Comparison of ENCODE assay signal across 9 cellular contexts in genomic region chr7:22853138-22853537, GRCh38. TPM values are rescaled to one million over a fixed set of nuclear protein-coding genes. Genes with fewer than 3 reads are reported as not detected.
DNase-seq lines count a peak whose midpoint lies in the region; ATAC-seq and TF ChIP-seq lines count a peak whose summit lies in the region.
"Had no signal": no experiment of that assay in that cellular context is flagged by ENCODE, and none has a peak within 500 bp of the region (broad histone marks: within the 10 kb centered on the region; RNA-seq: fewer than 3 reads in every experiment).

No MANE protein-coding gene starts in this region.

- DNase-seq in T-helper 1 cell (no peak), endodermal cell (peak; percentile 65), sigmoid colon (no peak), activated gamma-delta T cell (lab: John Stamatoyannopoulos, UW) (no peak), midbrain (lab: John Stamatoyannopoulos, UW) (no peak)

- no peaks in the 10 kb centered on the region for H3K9me3 Mint-ChIP-seq in T-helper 1 cell treated with Interleukin-12 subunit alpha and Interleukin-12 subunit beta and Interleukin-4 antibody, amounts not matched to agents 30 μg/mL and 1 μg/mL, for 36 hours
- no peaks in the 10 kb centered on the region for H3K9me3 Mint-ChIP-seq in endodermal cell

- no peak for ATAC-seq in HG02588 (IDR thresholded peaks at IDR 0.05; ENCODE audit: unreplicated experiment)

- peaks cover 7% of the 10 kb centered on the region for H3K27me3 Mint-ChIP-seq in T-helper 1 cell treated with Interleukin-12 subunit alpha and Interleukin-12 subunit beta and Interleukin-4 antibody, amounts not matched to agents 30 μg/mL and 1 μg/mL, for 36 hours (ENCODE audit: low read depth)
- peaks cover 4% of the 10 kb centered on the region for H3K27me3 Mint-ChIP-seq in endodermal cell (ENCODE audit: insufficient read depth)

- peak overlapping the region; percentile 99 for H3K4me3 Mint-ChIP-seq in T-helper 1 cell treated with Interleukin-12 subunit alpha and Interleukin-12 subunit beta and Interleukin-4 antibody, amounts not matched to agents 30 μg/mL and 1 μg/mL, for 36 hours
- peak overlapping the region; percentile 97 for H3K4me3 Mint-ChIP-seq in endodermal cell

- TF ChIP-seq POLR2A in sigmoid colon (IDR thresholded peaks at IDR 0.05), result no peak

- peaks cover 19% of the 10 kb centered on the region for H3K36me3 ChIP-seq in OCI-LY3 (replicated peaks; ENCODE audit: low read depth, low read length)
- H3K36me3 ChIP-seq in endodermal cell (ENCODE audit: control insufficient read depth, insufficient read depth, low read length), result peaks cover 21% of the 10 kb centered on the region
- H3K36me3 ChIP-seq in sigmoid colon, result peaks cover 0 to 7% (median 0%) of the 10 kb centered on the region in 4 donors

- H3K4me2 ChIP-seq in OCI-LY3 (ENCODE audit: low read length), result peak overlapping the region; percentile 68

- H3K9ac ChIP-seq in OCI-LY3 (ENCODE audit: low read length) (peak overlapping the region; percentile 60), endodermal cell (ENCODE audit: extremely low read depth, low read length, poor library complexity, severe bottlenecking) (no peak overlapping the region)

- peaks cover 21% of the 10 kb centered on the region for H3K4me1 Mint-ChIP-seq in T-helper 1 cell treated with Interleukin-12 subunit alpha and Interleukin-12 subunit beta and Interleukin-4 antibody, amounts not matched to agents 30 μg/mL and 1 μg/mL, for 36 hours (ENCODE audit: low read depth)
- peaks cover 28% of the 10 kb centered on the region for H3K4me1 Mint-ChIP-seq in endodermal cell

- H2AFZ ChIP-seq in OCI-LY3 (ENCODE audit: low read depth, low read length), result peak overlapping the region; percentile 23; the same call in 1 of the 2 replicates

- peaks cover 12% of the 10 kb centered on the region for H3K36me3 Mint-ChIP-seq in T-helper 1 cell treated with Interleukin-12 subunit alpha and Interleukin-12 subunit beta and Interleukin-4 antibody, amounts not matched to agents 30 μg/mL and 1 μg/mL, for 36 hours (ENCODE audit: low read depth)
- peaks cover 17% of the 10 kb centered on the region for H3K36me3 Mint-ChIP-seq in endodermal cell (ENCODE audit: low read depth)

- no peak overlapping the region for H3K27ac Mint-ChIP-seq in T-helper 1 cell treated with Interleukin-12 subunit alpha and Interleukin-12 subunit beta and Interleukin-4 antibody, amounts not matched to agents 30 μg/mL and 1 μg/mL, for 36 hours
- H3K27ac Mint-ChIP-seq in endodermal cell, result no peak overlapping the region

- H3K9me3 ChIP-seq in OCI-LY3 (ENCODE audit: insufficient read depth, low read length) (no peaks in the 10 kb centered on the region), endodermal cell (ENCODE audit: control insufficient read depth, low read length) (no peaks in the 10 kb centered on the region), sigmoid colon (no peaks in the 10 kb centered on the region)

- intact Hi-C loops in sigmoid colon (cut with DNase I), result loop anchor here (1.0 to 10.0 kb wide), 6 partner anchors 31 to 622 kb away; partner anchors contain the start of genes IGF2BP3, IL6, KLHL7 and TOMM7

- H3K27ac ChIP-seq in OCI-LY3 (ENCODE audit: low read length) (0 out of 2 replicates have a peak overlapping the region, but pooled peaks have one; percentile 27), endodermal cell (ENCODE audit: low read depth, low read length) (no peak overlapping the region), sigmoid colon (peak overlapping the region; percentile 92 to 98 (median 98))
- H3K27ac ChIP-seq: 22Rv1 had no signal

- 92 to 99% methylated on average over 8 to 10 of the region's 10 CpGs for WGBS in endodermal cell (ENCODE audit: insufficient coverage in 1 of 2, insufficient read length in 1 of 2), 2 experiments
- 79 to 86% methylated on average over 10 of the region's 10 CpGs for WGBS in sigmoid colon, 2 donors

- H3K4me3 ChIP-seq in OCI-LY3 (ENCODE audit: low read length) (peak overlapping the region; percentile 69), endodermal cell (ENCODE audit: low read length) (no peak overlapping the region), sigmoid colon (peak overlapping the region in 1 of 4 donors; percentile 75)

- TF ChIP-seq EP300 in sigmoid colon (IDR thresholded peaks at IDR 0.05), result no peak

- H3K79me2 ChIP-seq in OCI-LY3 (ENCODE audit: low read length), result peaks cover 29% of the 10 kb centered on the region

- H3K4me1 ChIP-seq in OCI-LY3 (ENCODE audit: low read length) (peaks cover 26% of the 10 kb centered on the region), endodermal cell (ENCODE audit: control insufficient read depth, insufficient read depth, low read length) (peaks cover 10% of the 10 kb centered on the region), sigmoid colon (peaks cover 0 to 29% (median 18%) of the 10 kb centered on the region in 4 donors)

- H3K27me3 ChIP-seq in OCI-LY3 (ENCODE audit: low read depth, low read length), result no peaks in the 10 kb centered on the region
- H3K27me3 ChIP-seq in endodermal cell (ENCODE audit: control insufficient read depth, insufficient read depth, low read length, poor library complexity, severe bottlenecking), result no peaks in the 10 kb centered on the region
- H3K27me3 ChIP-seq in sigmoid colon, result no peaks in the 10 kb centered on the region

- no peaks in the 10 kb centered on the region for H4K20me1 ChIP-seq in OCI-LY3 (ENCODE audit: insufficient read depth, low read length)

- TF ChIP-seq CTCF in OCI-LY3 (IDR thresholded peaks at IDR 0.05; ENCODE audit: low read depth, low read length) (no peak), endodermal cell (conservative IDR thresholded peaks at IDR 0.05) (no peak), sigmoid colon (IDR thresholded peaks at IDR 0.05) (no peak)

RNA-seq across cellular contexts. Expression of gene TOMM7, which starts 30.5 kb away (rescaled TPM):
- 100 to 1,000 TPM; 335 to 356 TPM for total RNA-seq in endodermal cell
- 358 TPM for polyA plus RNA-seq in endodermal cell (2013, experiment 1 of 2)
- polyA plus RNA-seq in endodermal cell (2013, experiment 2 of 2), result 283 TPM
- 100 to 1,000 TPM; 148 to 341 (median 277) TPM for total RNA-seq in sigmoid colon
- polyA plus RNA-seq in sigmoid colon, result 100 to 1,000 TPM; 324 to 625 (median 452) TPM
